ENCODE assay signal across 30 cellular contexts in the genomic region with DNA sequence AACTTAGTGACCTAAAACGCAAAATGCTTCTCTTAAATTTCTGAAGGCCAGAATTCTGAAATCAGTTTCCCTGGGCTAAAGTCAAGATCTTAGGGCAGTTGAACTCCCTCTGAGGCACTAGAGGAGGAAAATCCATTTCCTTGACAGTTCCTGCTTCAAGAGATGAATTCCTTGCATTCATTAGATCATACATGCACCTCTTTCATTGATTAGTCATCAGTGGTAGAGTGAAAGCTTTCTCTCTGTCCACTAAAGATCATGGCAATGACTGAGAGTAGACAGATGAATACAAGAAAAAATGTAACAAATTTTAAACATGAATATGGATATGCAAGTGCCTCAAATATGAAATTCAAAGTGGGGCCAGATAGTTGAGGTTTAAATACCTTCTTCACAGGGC.
"Had no signal": no experiment of that assay in that cellular context is flagged by ENCODE, and none has a peak within 500 bp of the region (broad histone marks: within the 10 kb centered on the region; RNA-seq: fewer than 3 reads in every experiment).

No MANE protein-coding gene starts in this region.

- H3K36me3 Mint-ChIP-seq: memory B cell; naive thymus-derived CD4-positive, alpha-beta T cell had no signal

- H3K4me3 ChIP-seq: coronary artery, esophagus squamous epithelium, lung, prostate gland, right atrium auricular region, smooth muscle cell, suprapubic skin, transverse colon had no signal

- H3K4me1 ChIP-seq: esophagus squamous epithelium, prostate gland, right atrium auricular region, suprapubic skin, transverse colon had no signal

- H3K4me1 Mint-ChIP-seq: memory B cell; naive thymus-derived CD4-positive, alpha-beta T cell; nephron; stimulated activated naive CD8-positive, alpha-beta T cell treated with anti-CD3 and anti-CD28 coated beads, Interleukin-15, amount 100 ng/mL, for 72 hours had no signal

- H3K27me3 Mint-ChIP-seq: memory B cell had no signal

- H3K4me3 Mint-ChIP-seq: immature natural killer cell; memory B cell; naive thymus-derived CD4-positive, alpha-beta T cell; nephron; stimulated activated naive CD8-positive, alpha-beta T cell treated with anti-CD3 and anti-CD28 coated beads, Interleukin-15, amount 100 ng/mL, for 72 hours had no signal

- H3K9me3 ChIP-seq: esophagus squamous epithelium, prostate gland, right atrium auricular region, suprapubic skin, transverse colon had no signal

- H3K27ac Mint-ChIP-seq: immature natural killer cell; memory B cell; naive thymus-derived CD4-positive, alpha-beta T cell; stimulated activated naive CD8-positive, alpha-beta T cell treated with anti-CD3 and anti-CD28 coated beads, Interleukin-15, amount 100 ng/mL, for 72 hours had no signal

- ATAC-seq: left ventricle myocardium superior; naive thymus-derived CD4-positive, alpha-beta T cell; sciatic nerve; stimulated activated naive CD8-positive, alpha-beta T cell treated with anti-CD3 and anti-CD28 coated beads, Interleukin-15, amount 100 ng/mL, for 72 hours had no signal

- H3K4me2 ChIP-seq: smooth muscle cell had no signal

- FAIRE-seq: endothelial cell of umbilical vein, frontal cortex had no signal

- H3K36me3 ChIP-seq: esophagus squamous epithelium, prostate gland, right atrium auricular region, suprapubic skin, transverse colon had no signal

- H3K27ac ChIP-seq: coronary artery, esophagus squamous epithelium, prostate gland, right atrium auricular region, suprapubic skin, transverse colon had no signal

- H3K9me3 Mint-ChIP-seq: memory B cell, nephron had no signal

- H3K27me3 ChIP-seq: esophagus squamous epithelium, right atrium auricular region, suprapubic skin, transverse colon had no signal

- DNase-seq: dermis blood vessel endothelial cell; effector memory CD4-positive, alpha-beta T cell; erythroblast; esophagus squamous epithelium; hypothalamus; immature natural killer cell; islet precursor cell; kidney glomerular epithelial cell; left ventricle myocardium superior; midbrain; naive thymus-derived CD4-positive, alpha-beta T cell; nucleus accumbens; stimulated activated CD4-positive, alpha-beta T cell treated with anti-CD3 and anti-CD28 coated beads, Interleukin-12 subunit alpha, Interleukin-12 subunit beta, amount 100 ng/mL, for 4 hours; stimulated activated CD4-positive, alpha-beta T cell treated with anti-CD3 and anti-CD28 coated beads, Interleukin-1b, Interleukin-23, amount 100 ng/mL, for 48 hours; stimulated activated CD4-positive, alpha-beta T cell treated with anti-CD3 and anti-CD28 coated beads, Interleukin-4, amount 100 ng/mL, for 1 hour; stimulated activated CD8-positive, alpha-beta memory T cell treated with anti-CD3 and anti-CD28 coated beads, Interleukin-4, amount 100 ng/mL, for 48 hours; stimulated activated naive CD4-positive, alpha-beta T cell; stimulated activated naive CD8-positive, alpha-beta T cell treated with anti-CD3 and anti-CD28 coated beads, Interleukin-15, amount 100 ng/mL, for 72 hours; transverse colon had no signal
